In the genomic region with DNA sequence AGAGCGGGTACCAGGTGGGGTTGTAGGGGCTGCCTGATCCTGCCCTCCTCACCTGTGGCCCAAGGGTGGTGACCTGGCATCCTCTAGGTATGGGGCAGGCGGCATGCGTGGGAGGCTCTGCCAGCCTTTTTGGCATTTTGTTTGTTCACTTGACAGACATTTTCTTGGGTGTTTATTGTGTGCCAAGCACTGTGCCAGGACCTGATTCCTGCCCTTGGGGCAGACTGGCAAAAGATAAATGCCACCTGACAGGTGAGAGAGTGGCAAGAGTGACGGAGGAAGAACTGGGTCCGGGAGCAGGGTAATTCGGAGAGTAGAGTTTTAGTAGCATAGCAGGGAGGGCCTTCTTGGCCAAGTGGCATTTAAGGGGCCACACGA, we compare ENCODE assay signal across 1 cellular context.
TF ChIP-seq lines count a peak whose summit lies in the region.

No MANE protein-coding gene starts in this region.

TF ChIP-seq in IMR-90, 13 proteins besides CTCF, POLR2A, EP300 and RAD21:
- TF ChIP-seq MAFK (IDR thresholded peaks at IDR 0.05; ENCODE audit: low read depth, low read length) (no peak), NFE2L2 (IDR thresholded peaks at IDR 0.05; ENCODE audit: low read depth, low read length) (no peak), MXI1 (IDR thresholded peaks at IDR 0.05; ENCODE audit: borderline replicate concordance, low read depth, low read length) (no peak), CEBPB (IDR thresholded peaks at IDR 0.05; ENCODE audit: low read depth, low read length) (no peak), SMC3 (IDR thresholded peaks at IDR 0.05; ENCODE audit: low read depth, low read length) (no peak)
- TF ChIP-seq, protein P1, sequence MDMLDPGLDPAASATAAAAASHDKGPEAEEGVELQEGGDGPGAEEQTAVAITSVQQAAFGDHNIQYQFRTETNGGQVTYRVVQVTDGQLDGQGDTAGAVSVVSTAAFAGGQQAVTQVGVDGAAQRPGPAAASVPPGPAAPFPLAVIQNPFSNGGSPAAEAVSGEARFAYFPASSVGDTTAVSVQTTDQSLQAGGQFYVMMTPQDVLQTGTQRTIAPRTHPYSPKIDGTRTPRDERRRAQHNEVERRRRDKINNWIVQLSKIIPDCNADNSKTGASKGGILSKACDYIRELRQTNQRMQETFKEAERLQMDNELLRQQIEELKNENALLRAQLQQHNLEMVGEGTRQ (IDR thresholded peaks at IDR 0.05; ENCODE audit: low read depth, low read length), result no peak
